In genomic region chr11:88414981-88415391, GRCh38 we compare ENCODE assay signal across 9 cellular contexts.
DNase-seq lines count a peak whose midpoint lies in the region.
"Had no signal": no experiment of that assay in that cellular context is flagged by ENCODE, and none has a peak within 500 bp of the region (broad histone marks: within the 10 kb centered on the region; RNA-seq: fewer than 3 reads in every experiment).

No MANE protein-coding gene starts in this region.

- peak overlapping the region; percentile 4 for H3K27ac ChIP-seq in epithelial cell of prostate
- H3K27ac ChIP-seq: SJCRH30 had no signal

- DNase-seq in Daoy (ENCODE audit: low read depth): peak; percentile 38
- peak; percentile 78 for DNase-seq in H4 (ENCODE audit: low spot score)
- DNase-seq in RPMI7951 (ENCODE audit: low read depth): peak; percentile 54
- no peak for DNase-seq in epithelial cell of prostate (ENCODE audit: low read depth, low spot score)
- DNase-seq in SIG-M5 treated with dmso at 0.1 percent for 504 hours (lab: John Stamatoyannopoulos, UW; ENCODE audit: unreplicated experiment): no peak
- DNase-seq in NCI-H748 treated with DMSO at 0.1 percent for 48 hours (lab: John Stamatoyannopoulos, UW): no peak
- DNase-seq in DMS153 treated with DMSO at 0.1 percent for 48 hours (lab: John Stamatoyannopoulos, UW; ENCODE audit: unreplicated experiment): no peak
- no peak for DNase-seq in activated effector memory CD4-positive, alpha-beta T cell treated with Interleukin-2 at 50 U/mL for 16 hours

Comparison
In these comparisons a context has a peak if more than half of its experiments do, and no peak if none do; other contexts are left out.
1. DNase-seq: peak in Daoy (single experiment), H4 (single experiment) and RPMI7951 (single experiment); none in epithelial cell of prostate (single experiment), SIG-M5 treated with dmso at 0.1 percent for 504 hours (single experiment), NCI-H748 treated with DMSO at 0.1 percent for 48 hours (single experiment), DMS153 treated with DMSO at 0.1 percent for 48 hours (single experiment) and activated effector memory CD4-positive, alpha-beta T cell treated with Interleukin-2 at 50 U/mL for 16 hours (single experiment).